Comparison of ENCODE assay signal across 8 cellular contexts in the genomic region with DNA sequence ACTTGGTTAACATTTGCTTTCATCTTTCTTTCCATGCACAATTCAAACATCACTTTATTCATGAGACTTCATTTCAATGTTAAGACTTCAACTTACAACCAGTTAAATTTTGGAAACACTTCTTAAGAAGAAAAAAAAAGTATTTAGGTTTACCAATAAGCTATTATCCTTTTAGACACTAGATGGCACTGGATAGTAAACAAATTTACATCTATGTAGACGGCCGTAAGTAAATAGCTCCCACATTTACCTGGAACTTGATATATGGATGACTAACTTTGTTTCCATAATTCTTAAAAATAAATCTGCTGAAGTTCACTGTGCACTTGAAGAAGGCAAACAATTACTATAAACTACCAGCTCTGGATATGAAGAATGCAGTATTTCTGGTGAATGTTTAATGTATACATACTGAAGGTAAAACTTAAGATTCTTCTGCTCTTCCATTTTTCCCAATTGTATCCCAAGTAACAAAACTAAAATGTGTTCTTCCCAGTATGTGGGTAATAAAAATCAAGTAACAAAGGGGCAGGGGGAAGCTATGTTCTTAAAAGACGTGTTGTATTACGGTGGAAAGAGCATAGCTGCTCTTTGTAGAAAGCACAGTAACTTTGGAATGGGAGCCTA.
DNase-seq lines count a peak whose midpoint lies in the region; ATAC-seq and TF ChIP-seq lines count a peak whose summit lies in the region.
"Had no signal": no experiment of that assay in that cellular context is flagged by ENCODE, and none has a peak within 500 bp of the region (broad histone marks: within the 10 kb centered on the region; RNA-seq: fewer than 3 reads in every experiment).

No MANE protein-coding gene starts in this region.

- no peaks in the 10 kb centered on the region for H3K9me3 ChIP-seq in upper lobe of right lung

- in situ Hi-C loops in GM13977 (cut with MboI; ENCODE audit: low pct_unique_long_range_greater_than_20kb, low sequenced_read_pairs, unreplicated experiment), result loop anchor here (10.0 kb wide), 1 partner anchor 415 kb away; no protein-coding TSS in a partner anchor

- H3K4me1 ChIP-seq in upper lobe of right lung, result no peaks in the 10 kb centered on the region

- H3K4me3 ChIP-seq in upper lobe of right lung, result no peak overlapping the region

- no peak for ATAC-seq in upper lobe of right lung

- no peak overlapping the region for H3K27ac ChIP-seq in upper lobe of right lung

- H3K36me3 ChIP-seq in upper lobe of right lung, result no peaks in the 10 kb centered on the region

- intact Hi-C loops in upper lobe of right lung (cut with DNase I), result no loop called here

- no peak for DNase-seq in GM13977 (ENCODE audit: low spot score)
- peak; percentile 47 for DNase-seq in HT1080 (ENCODE audit: low read depth)
- DNase-seq in SK-N-DZ (ENCODE audit: low spot score), result peak; percentile 45
- peak; percentile 44 for DNase-seq in glomerular visceral epithelial cell (ENCODE audit: extremely low spot score)
- DNase-seq in upper lobe of right lung, result no peak
- DNase-seq in anterior cingulate cortex (lab: John Stamatoyannopoulos, UW), result no peak
- no peak for DNase-seq in COR-L47 (lab: John Stamatoyannopoulos, UW)
- DNase-seq: activated B cell treated with CpG ODN at 0.5 μM for 24 hours had no signal

- no peaks in the 10 kb centered on the region for H3K27me3 ChIP-seq in upper lobe of right lung

- TF ChIP-seq CTCF in GM13977 (IDR thresholded peaks at IDR 0.05; ENCODE audit: extremely low read depth, insufficient read depth, missing control alignments) (peak; percentile 54), upper lobe of right lung (IDR thresholded peaks at IDR 0.05) (peak; percentile 56)

Comparison
In these comparisons a context has a peak if more than half of its experiments do, and no peak if none do; other contexts are left out.
1. DNase-seq: peak in HT1080 (single experiment), SK-N-DZ (single experiment) and glomerular visceral epithelial cell (single experiment); none in GM13977 (single experiment), upper lobe of right lung (single experiment), anterior cingulate cortex (0 of 58) and COR-L47 (single experiment).